Comparison of ENCODE assay signal across 24 cellular contexts in genomic region chr9:123419091-123419490, GRCh38.
"Had no signal": no experiment of that assay in that cellular context is flagged by ENCODE, and none has a peak within 500 bp of the region (broad histone marks: within the 10 kb centered on the region; RNA-seq: fewer than 3 reads in every experiment).

No MANE protein-coding gene starts in this region.

- H3K4me3 Mint-ChIP-seq: activated CD4-positive, alpha-beta memory T cell treated with anti-CD3 and anti-CD28 coated beads, Interleukin-2, amount 10 ng/mL, durations not matched to agents 7 days and 5 days; activated CD4-positive, alpha-beta T cell treated with anti-CD3 and anti-CD28 coated beads, Interleukin-2, amount 10 ng/mL, durations not matched to agents 24 days and 14 days; activated naive CD8-positive, alpha-beta T cell; activated T-cell treated with anti-CD3 and anti-CD28 coated beads, Interleukin-2, amount 50 U/mL, for 24 hours; natural killer cell; T-helper 1 cell treated with Interleukin-12 subunit alpha and Interleukin-12 subunit beta and Interleukin-4 antibody, amounts not matched to agents 30 μg/mL and 1 μg/mL, for 36 hours had no signal

- H3K27me3 ChIP-seq: neutrophil, ovary, tibial nerve had no signal

- H3K9me3 Mint-ChIP-seq: activated CD4-positive, alpha-beta memory T cell treated with anti-CD3 and anti-CD28 coated beads, Interleukin-2, amount 10 ng/mL, durations not matched to agents 7 days and 5 days; activated CD4-positive, alpha-beta T cell treated with anti-CD3 and anti-CD28 coated beads, Interleukin-2, amount 10 ng/mL, durations not matched to agents 24 days and 14 days; activated T-cell treated with anti-CD3 and anti-CD28 coated beads, Interleukin-2, amount 50 U/mL, for 24 hours; natural killer cell; T-helper 1 cell treated with Interleukin-12 subunit alpha and Interleukin-12 subunit beta and Interleukin-4 antibody, amounts not matched to agents 30 μg/mL and 1 μg/mL, for 36 hours had no signal

- H3K27ac Mint-ChIP-seq: activated CD4-positive, alpha-beta memory T cell treated with anti-CD3 and anti-CD28 coated beads, Interleukin-2, amount 10 ng/mL, durations not matched to agents 7 days and 5 days; activated CD4-positive, alpha-beta T cell treated with anti-CD3 and anti-CD28 coated beads, Interleukin-2, amount 10 ng/mL, durations not matched to agents 24 days and 14 days; activated naive CD8-positive, alpha-beta T cell; activated T-cell treated with anti-CD3 and anti-CD28 coated beads, Interleukin-2, amount 50 U/mL, for 24 hours; natural killer cell; T-helper 1 cell treated with Interleukin-12 subunit alpha and Interleukin-12 subunit beta and Interleukin-4 antibody, amounts not matched to agents 30 μg/mL and 1 μg/mL, for 36 hours had no signal

- H3K4me3 ChIP-seq: lower lobe of right lung, ovary, psoas muscle, tibial nerve had no signal

- H3K9me3 ChIP-seq: lower lobe of right lung, neutrophil, ovary, psoas muscle, SK-N-SH, tibial nerve had no signal

- DNase-seq: activated CD4-positive, alpha-beta memory T cell treated with anti-CD3 and anti-CD28 coated beads, Interleukin-2, amount 10 ng/mL, durations not matched to agents 7 days and 5 days; activated CD4-positive, alpha-beta T cell treated with anti-CD3 and anti-CD28 coated beads, Interleukin-2, amount 10 ng/mL, durations not matched to agents 24 days and 14 days; activated CD8-positive, alpha-beta memory T cell treated with anti-CD3 and anti-CD28 coated beads, Interleukin-2, amount 50 U/mL, for 48 hours; activated gamma-delta T cell; activated T-cell treated with anti-CD3 and anti-CD28 coated beads, Interleukin-2, amount 50 U/mL, for 24 hours; amniotic stem cell; central memory CD4-positive, alpha-beta T cell; dermis blood vessel endothelial cell; effector CD4-positive, alpha-beta T cell; lower lobe of right lung; mesenchymal stem cell; natural killer cell; psoas muscle; SK-N-SH; stimulated activated naive CD4-positive, alpha-beta T cell; SW 1271; T-helper 9 cell had no signal

- H3K4me1 Mint-ChIP-seq: activated CD4-positive, alpha-beta memory T cell treated with anti-CD3 and anti-CD28 coated beads, Interleukin-2, amount 10 ng/mL, durations not matched to agents 7 days and 5 days had no signal

- H3K27me3 Mint-ChIP-seq: activated CD4-positive, alpha-beta memory T cell treated with anti-CD3 and anti-CD28 coated beads, Interleukin-2, amount 10 ng/mL, durations not matched to agents 7 days and 5 days; activated CD4-positive, alpha-beta T cell treated with anti-CD3 and anti-CD28 coated beads, Interleukin-2, amount 10 ng/mL, durations not matched to agents 24 days and 14 days; activated naive CD8-positive, alpha-beta T cell; activated T-cell treated with anti-CD3 and anti-CD28 coated beads, Interleukin-2, amount 50 U/mL, for 24 hours had no signal

- H3K36me3 ChIP-seq: lower lobe of right lung, ovary had no signal

- H3K9ac ChIP-seq: SK-N-SH had no signal

- H3K27ac ChIP-seq: epithelial cell of prostate, lower lobe of right lung, neutrophil, ovary, psoas muscle, tibial nerve, VCaP had no signal

- H3K4me1 ChIP-seq: lower lobe of right lung, psoas muscle, tibial nerve had no signal

- H3K36me3 Mint-ChIP-seq: natural killer cell had no signal
